ENCODE assay signal across 25 cellular contexts in the genomic region with DNA sequence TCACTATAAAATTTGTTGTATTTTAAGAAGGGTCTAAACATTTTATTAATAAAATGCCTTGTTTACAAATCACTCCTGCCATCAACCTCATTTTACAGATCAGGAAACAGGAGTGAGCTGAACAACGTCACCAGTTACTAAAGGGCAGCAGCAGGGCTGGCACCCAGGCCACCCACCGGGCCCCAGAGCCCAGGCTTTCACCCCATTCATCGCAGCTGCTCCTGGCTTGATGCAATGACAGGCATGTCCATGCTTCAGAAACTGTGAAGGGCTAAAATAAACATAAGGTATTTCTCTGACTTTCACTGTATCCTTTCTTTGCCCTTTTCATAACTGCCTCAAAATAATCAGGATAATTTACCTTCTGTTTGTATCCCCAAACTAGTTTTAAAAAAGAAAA.
"Had no signal": no experiment of that assay in that cellular context is flagged by ENCODE, and none has a peak within 500 bp of the region (broad histone marks: within the 10 kb centered on the region; RNA-seq: fewer than 3 reads in every experiment).

No MANE protein-coding gene starts in this region.

- H3K9ac ChIP-seq: KMS-11 had no signal

- ATAC-seq: K562, Panc1, PC-3, Right ventricle myocardium inferior, T-helper 17 cell had no signal

- H3K4me1 ChIP-seq: SJSA1 had no signal

- DNase-seq: Kasumi-1; MM.1S; NCI-H1092 treated with DMSO at 0.1 percent for 48 hours; NCI-H146; NCI-H1694 treated with DMSO at 0.1 percent for 48 hours; NCI-H1930; NCI-H2081; NCI-H2107; NCI-H2227 treated with DMSO at 0.1 percent for 48 hours; NCI-H446 treated with DMSO at 0.1 percent for 48 hours; NCI-H526; NCI-H748 treated with DMSO at 0.1 percent for 48 hours; NK-92 treated with Interleukin-12 subunit alpha and Interleukin-12 subunit beta, amount 100 ng/mL, for 24 hours; PC-3; SHP77 treated with DMSO at 0.1 percent for 48 hours; T-helper 1 cell; T-helper 17 cell had no signal

- H3K27me3 ChIP-seq: SJSA1 had no signal

- H3K4me3 ChIP-seq: K562, SJSA1, SK-N-MC had no signal

- H3K4me2 ChIP-seq: KMS-11 had no signal

- FAIRE-seq: HTR-8/SVneo, K562 had no signal

- H3K27ac ChIP-seq: HL-60, KMS-11, SJSA1, SK-N-MC had no signal
